Comparison of ENCODE assay signal across 15 cellular contexts in genomic region chr10:132328130-132328529, GRCh38.
DNase-seq lines count a peak whose midpoint lies in the region; ATAC-seq lines count a peak whose summit lies in the region.
"Had no signal": no experiment of that assay in that cellular context is flagged by ENCODE, and none has a peak within 500 bp of the region (broad histone marks: within the 10 kb centered on the region; RNA-seq: fewer than 3 reads in every experiment).

No MANE protein-coding gene starts in this region.

- H3K4me3 Mint-ChIP-seq in activated T-cell treated with anti-CD3 and anti-CD28 coated beads, Interleukin-2, amount 50 U/mL, for 24 hours = peak overlapping the region; percentile 10
- H3K4me3 Mint-ChIP-seq in activated naive CD8-positive, alpha-beta T cell = peak overlapping the region; percentile 35
- peak overlapping the region; percentile 16 for H3K4me3 Mint-ChIP-seq in memory B cell
- peak overlapping the region; percentile 85 for H3K4me3 Mint-ChIP-seq in stimulated activated effector memory CD8-positive, alpha-beta T cell treated with anti-CD3 and anti-CD28 coated beads, Interleukin-12 subunit alpha, Interleukin-12 subunit beta, amount 100 ng/mL, for 72 hours

- H3K36me3 Mint-ChIP-seq in activated T-cell treated with anti-CD3 and anti-CD28 coated beads, Interleukin-2, amount 50 U/mL, for 24 hours (ENCODE audit: low read depth) = peaks cover 65% of the 10 kb centered on the region
- peaks cover 16% of the 10 kb centered on the region for H3K36me3 Mint-ChIP-seq in activated naive CD8-positive, alpha-beta T cell
- peaks cover 20% of the 10 kb centered on the region for H3K36me3 Mint-ChIP-seq in memory B cell
- peaks cover 65% of the 10 kb centered on the region for H3K36me3 Mint-ChIP-seq in stimulated activated effector memory CD8-positive, alpha-beta T cell treated with anti-CD3 and anti-CD28 coated beads, Interleukin-12 subunit alpha, Interleukin-12 subunit beta, amount 100 ng/mL, for 72 hours

- peaks cover 5% of the 10 kb centered on the region for H3K9me3 Mint-ChIP-seq in activated T-cell treated with anti-CD3 and anti-CD28 coated beads, Interleukin-2, amount 50 U/mL, for 24 hours
- no peaks in the 10 kb centered on the region for H3K9me3 Mint-ChIP-seq in activated naive CD8-positive, alpha-beta T cell (ENCODE audit: low read depth)
- no peaks in the 10 kb centered on the region for H3K9me3 Mint-ChIP-seq in memory B cell
- no peaks in the 10 kb centered on the region for H3K9me3 Mint-ChIP-seq in stimulated activated effector memory CD8-positive, alpha-beta T cell treated with anti-CD3 and anti-CD28 coated beads, Interleukin-12 subunit alpha, Interleukin-12 subunit beta, amount 100 ng/mL, for 72 hours

- ATAC-seq in memory B cell (ENCODE audit: low read depth) (no peak), GM21515 (IDR thresholded peaks at IDR 0.05; ENCODE audit: unreplicated experiment) (no peak)
- ATAC-seq in stimulated activated effector memory CD8-positive, alpha-beta T cell treated with anti-CD3 and anti-CD28 coated beads, Interleukin-12 subunit alpha, Interleukin-12 subunit beta, amount 100 ng/mL, for 72 hours = no peak

- no peaks in the 10 kb centered on the region for H3K27me3 Mint-ChIP-seq in activated T-cell treated with anti-CD3 and anti-CD28 coated beads, Interleukin-2, amount 50 U/mL, for 24 hours
- H3K27me3 Mint-ChIP-seq in activated naive CD8-positive, alpha-beta T cell = no peaks in the 10 kb centered on the region
- H3K27me3 Mint-ChIP-seq in memory B cell = no peaks in the 10 kb centered on the region

- peak overlapping the region; percentile 71 for H3K27ac Mint-ChIP-seq in activated T-cell treated with anti-CD3 and anti-CD28 coated beads, Interleukin-2, amount 50 U/mL, for 24 hours
- peak overlapping the region; percentile 54 for H3K27ac Mint-ChIP-seq in activated naive CD8-positive, alpha-beta T cell
- no peak overlapping the region for H3K27ac Mint-ChIP-seq in memory B cell
- no peak overlapping the region for H3K27ac Mint-ChIP-seq in stimulated activated effector memory CD8-positive, alpha-beta T cell treated with anti-CD3 and anti-CD28 coated beads, Interleukin-12 subunit alpha, Interleukin-12 subunit beta, amount 100 ng/mL, for 72 hours

- peaks cover 63% of the 10 kb centered on the region for H3K4me1 Mint-ChIP-seq in activated T-cell treated with anti-CD3 and anti-CD28 coated beads, Interleukin-2, amount 50 U/mL, for 24 hours (ENCODE audit: low read depth)
- peaks cover 58% of the 10 kb centered on the region for H3K4me1 Mint-ChIP-seq in activated naive CD8-positive, alpha-beta T cell (ENCODE audit: low read depth)
- H3K4me1 Mint-ChIP-seq in memory B cell = peaks cover 42% of the 10 kb centered on the region
- H3K4me1 Mint-ChIP-seq in stimulated activated effector memory CD8-positive, alpha-beta T cell treated with anti-CD3 and anti-CD28 coated beads, Interleukin-12 subunit alpha, Interleukin-12 subunit beta, amount 100 ng/mL, for 72 hours = peaks cover 80% of the 10 kb centered on the region

- no peak for DNase-seq in activated T-cell treated with anti-CD3 and anti-CD28 coated beads, Interleukin-2, amount 50 U/mL, for 24 hours
- DNase-seq in activated T-cell treated with anti-CD3 and anti-CD28 coated beads, Interleukin-2, amount 50 U/mL, for 1 hour = no peak
- DNase-seq in memory B cell (ENCODE audit: low spot score in 2 of 2) = no peak
- no peak for DNase-seq in stimulated activated effector memory CD8-positive, alpha-beta T cell treated with anti-CD3 and anti-CD28 coated beads, Interleukin-12 subunit alpha, Interleukin-12 subunit beta, amount 100 ng/mL, for 72 hours (ENCODE audit: low spot score in 2 of 2)
- DNase-seq in T1000 (lab: John Stamatoyannopoulos, UW) = no peak
- DNase-seq in NCI-H1694 treated with DMSO at 0.1 percent for 48 hours (lab: John Stamatoyannopoulos, UW) = no peak
- DNase-seq: adrenal gland; C1 segment of cervical spinal cord; dorsolateral prefrontal cortex; NCI-H82; OCI-M1; stimulated activated CD8-positive, alpha-beta memory T cell treated with anti-CD3 and anti-CD28 coated beads, Interleukin-4, amount 100 ng/mL, for 48 hours; uterus had no signal

Comparison
In these comparisons a context has a peak if more than half of its experiments do, and no peak if none do; other contexts are left out.
1. H3K27ac Mint-ChIP-seq: peak in activated T-cell treated with anti-CD3 and anti-CD28 coated beads, Interleukin-2, amount 50 U/mL, for 24 hours (single experiment) and activated naive CD8-positive, alpha-beta T cell (single experiment); none in memory B cell (single experiment) and stimulated activated effector memory CD8-positive, alpha-beta T cell treated with anti-CD3 and anti-CD28 coated beads, Interleukin-12 subunit alpha, Interleukin-12 subunit beta, amount 100 ng/mL, for 72 hours (single experiment).
2. H3K4me3 Mint-ChIP-seq: peak in every context shown above with its lines; median percentile 85 in stimulated activated effector memory CD8-positive, alpha-beta T cell treated with anti-CD3 and anti-CD28 coated beads, Interleukin-12 subunit alpha, Interleukin-12 subunit beta, amount 100 ng/mL, for 72 hours; 35 in activated naive CD8-positive, alpha-beta T cell; 16 in memory B cell; 10 in activated T-cell treated with anti-CD3 and anti-CD28 coated beads, Interleukin-2, amount 50 U/mL, for 24 hours.